ENCODE assay signal across 1 cellular context in the genomic region with DNA sequence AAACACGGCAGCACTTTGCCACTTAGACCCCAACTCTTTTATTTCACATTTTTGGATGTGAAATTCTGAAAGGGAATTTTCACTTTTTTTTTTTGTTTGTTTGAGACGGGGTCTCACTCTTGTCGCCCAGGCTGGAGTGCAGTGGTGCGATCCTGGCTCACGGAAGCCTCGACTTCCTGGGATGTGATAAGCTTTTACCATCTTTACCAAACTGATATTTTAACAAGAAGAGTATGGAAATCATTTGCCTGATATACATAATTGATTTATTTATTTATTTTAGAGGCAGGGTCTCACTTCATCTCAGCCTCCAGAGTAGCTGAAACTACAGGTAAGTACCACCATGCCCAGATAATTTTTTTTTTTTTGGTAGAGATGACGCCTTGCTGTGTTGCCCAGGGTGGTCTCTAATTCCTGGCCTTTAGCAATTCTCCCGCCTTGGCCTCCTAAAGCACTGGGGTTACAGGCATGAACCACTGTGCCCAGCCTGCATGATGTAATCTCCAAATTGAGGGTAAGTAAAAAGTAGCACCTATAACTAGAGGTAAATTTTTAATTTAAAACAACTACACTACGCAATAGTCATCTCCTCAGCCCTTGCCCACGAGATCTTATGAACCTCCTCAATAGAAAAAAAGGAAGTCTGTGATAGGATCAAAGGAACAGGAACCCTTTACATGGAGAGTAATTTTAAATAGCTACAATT.
TF ChIP-seq lines count a peak whose summit lies in the region.

No MANE protein-coding gene starts in this region.

TF ChIP-seq in K562, 482 proteins besides CTCF, POLR2A, EP300 and RAD21 (continued from another document):
- TF ChIP-seq KAT8 (IDR thresholded peaks at IDR 0.05; ENCODE audit: low read depth) = no peak
